Comparison of ENCODE assay signal across 17 cellular contexts in the genomic region with DNA sequence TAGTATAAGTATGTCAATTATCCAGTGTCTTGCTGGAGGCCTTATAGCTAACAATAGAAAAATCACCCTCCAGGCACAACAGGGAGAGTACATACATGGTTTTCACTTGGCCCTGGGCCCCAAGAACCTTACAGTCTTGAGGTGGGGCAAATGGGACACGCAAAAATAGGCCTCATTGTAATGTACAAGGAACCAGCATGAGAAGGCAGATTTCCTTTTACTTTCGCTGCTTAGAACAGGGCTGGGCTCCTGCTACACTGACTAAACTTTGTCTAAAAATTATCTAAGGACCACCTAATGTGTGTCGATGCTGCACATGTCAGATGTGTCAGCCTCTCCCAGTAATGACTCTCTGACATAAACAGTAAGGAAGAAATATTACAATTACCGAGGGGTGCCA.
A peak's percentile ranks its signal among the peaks of the same experiment; 100 is the strongest.
DNase-seq lines count a peak whose midpoint lies in the region; ATAC-seq, FAIRE-seq and TF ChIP-seq lines count a peak whose summit lies in the region.
"Had no signal": no experiment of that assay in that cellular context is flagged by ENCODE, and none has a peak within 500 bp of the region (broad histone marks: within the 10 kb centered on the region; RNA-seq: fewer than 3 reads in every experiment).

No MANE protein-coding gene starts in this region.

- no peak overlapping the region for H4K91ac ChIP-seq in H9 (ENCODE audit: insufficient read length, low read depth, low read length)

- no peak overlapping the region for H3K56ac ChIP-seq in H9 (ENCODE audit: insufficient read length, low read depth, low read length)

- no peak overlapping the region for H3K18ac ChIP-seq in H9 (ENCODE audit: insufficient read length, low read depth, low read length)

- H2AFZ ChIP-seq in parathyroid adenoma, result peak overlapping the region; percentile 25
- H2AFZ ChIP-seq in H9 (ENCODE audit: low read length), result no peak overlapping the region

- H2BK5ac ChIP-seq in H9 (ENCODE audit: insufficient read length, low read length), result no peak overlapping the region

- peaks cover 8% of the 10 kb centered on the region for H3K4me1 Mint-ChIP-seq in MCF 10A (ENCODE audit: insufficient read depth, unreplicated experiment)
- H3K4me1 Mint-ChIP-seq in brain, result peaks cover 80% of the 10 kb centered on the region
- peaks cover 51% of the 10 kb centered on the region for H3K4me1 Mint-ChIP-seq in mesothelial cell of epicardium
- peaks cover 48 to 61% of the 10 kb centered on the region in 2 experiments for H3K4me1 Mint-ChIP-seq in H9
- H3K4me1 Mint-ChIP-seq in activated T-cell treated with anti-CD3 and anti-CD28 coated beads, Interleukin-2, amount 50 U/mL, for 72 hours (ENCODE audit: low read depth), result no peaks in the 10 kb centered on the region

- H3K9me3 ChIP-seq in breast epithelium (no peaks in the 10 kb centered on the region), parathyroid adenoma (ENCODE audit: control insufficient read depth, low read length) (no peaks in the 10 kb centered on the region), H9 (ENCODE audit: control insufficient read depth, low read depth, low read length) (no peaks in the 10 kb centered on the region)

- H3K27ac ChIP-seq in breast epithelium, result peak overlapping the region; percentile 79
- no peak overlapping the region for H3K27ac ChIP-seq in parathyroid adenoma
- no peak overlapping the region for H3K27ac ChIP-seq in H9 (ENCODE audit: insufficient read length, low read depth, low read length)

- H3K9me3 Mint-ChIP-seq in MCF 10A (ENCODE audit: unreplicated experiment) (no peaks in the 10 kb centered on the region), brain (no peaks in the 10 kb centered on the region), mesothelial cell of epicardium (no peaks in the 10 kb centered on the region), H9 (no peaks in the 10 kb centered on the region)
- H3K9me3 Mint-ChIP-seq in activated T-cell treated with anti-CD3 and anti-CD28 coated beads, Interleukin-2, amount 50 U/mL, for 72 hours, result no peaks in the 10 kb centered on the region

- H4K5ac ChIP-seq in H9 (ENCODE audit: insufficient read length, low read depth, low read length), result no peak overlapping the region

- no peaks in the 10 kb centered on the region for H4K20me1 ChIP-seq in H9 (ENCODE audit: control insufficient read depth, insufficient read depth, insufficient read length)

- ATAC-seq in activated T-cell treated with anti-CD3 and anti-CD28 coated beads, Interleukin-2, amount 50 U/mL, for 72 hours (replicated peaks in 1 of 2), result no peak

- H3K79me2 ChIP-seq in parathyroid adenoma (no peaks in the 10 kb centered on the region), H9 (ENCODE audit: insufficient read depth, low read length) (no peaks in the 10 kb centered on the region)

- no peak overlapping the region for H2BK120ac ChIP-seq in H9 (ENCODE audit: low read depth, low read length, poor library complexity, severe bottlenecking)

- no peak overlapping the region for H2BK15ac ChIP-seq in H9 (ENCODE audit: low read depth, low read length)

- H3K4me2 ChIP-seq in parathyroid adenoma (ENCODE audit: low read length), result no peak overlapping the region
- no peak overlapping the region for H3K4me2 ChIP-seq in H9 (ENCODE audit: insufficient read depth, insufficient read length, low read length)

- peaks cover 7% of the 10 kb centered on the region for H3K27me3 Mint-ChIP-seq in MCF 10A (ENCODE audit: insufficient read depth, unreplicated experiment)
- peaks cover 19% of the 10 kb centered on the region for H3K27me3 Mint-ChIP-seq in brain
- peaks cover 15% of the 10 kb centered on the region for H3K27me3 Mint-ChIP-seq in mesothelial cell of epicardium (ENCODE audit: low read depth)
- peaks cover 2% of the 10 kb centered on the region; the same call in 1 of the 2 replicates for H3K27me3 Mint-ChIP-seq in H9 (ENCODE audit: low read depth)
- peaks cover under 1% of the 10 kb centered on the region for H3K27me3 Mint-ChIP-seq in activated T-cell treated with anti-CD3 and anti-CD28 coated beads, Interleukin-2, amount 50 U/mL, for 72 hours (ENCODE audit: low read depth)

- TF ChIP-seq CTCF in breast epithelium (IDR thresholded peaks at IDR 0.05) (no peak), MCF 10A (IDR thresholded peaks at IDR 0.05; ENCODE audit: unreplicated experiment) (no peak), brain (conservative IDR thresholded peaks at IDR 0.05) (no peak), mesothelial cell of epicardium (IDR thresholded peaks at IDR 0.05; ENCODE audit: unreplicated experiment) (no peak), parathyroid adenoma (IDR thresholded peaks at IDR 0.05) (no peak), H9 (conservative IDR thresholded peaks at IDR 0.05) (no peak)

- no peak overlapping the region for H4K8ac ChIP-seq in H9 (replicated peaks; ENCODE audit: insufficient read length, low read depth, low read length)

- FAIRE-seq in RCC 7860 (lab: Jason Lieb, UNC), result no peak

- H3K27ac Mint-ChIP-seq in MCF 10A (ENCODE audit: low read depth, unreplicated experiment), result no peak overlapping the region
- peak overlapping the region in 3 of 5 experiments; percentile 3 to 92 (median 90) for H3K27ac Mint-ChIP-seq in brain
- H3K27ac Mint-ChIP-seq in mesothelial cell of epicardium, result peak overlapping the region; percentile 32
- no peak overlapping the region; a peak in 2 of 7 replicates for H3K27ac Mint-ChIP-seq in H9
- H3K27ac Mint-ChIP-seq in activated T-cell treated with anti-CD3 and anti-CD28 coated beads, Interleukin-2, amount 50 U/mL, for 72 hours, result no peak overlapping the region

- no peaks in the 10 kb centered on the region for H3K23me2 ChIP-seq in H9 (ENCODE audit: insufficient read length, low read depth, low read length, poor library complexity, severe bottlenecking)

- CTCF ChIA-PET in MCF 10A (lab: Yijun Ruan, JAX), result interaction anchor here (0.6 to 0.9 kb wide), 4 partner anchors 8 to 191 kb away, joined by 3 to 5 read pairs (median 4); no protein-coding TSS in a partner anchor

- H2BK20ac ChIP-seq in H9 (ENCODE audit: low read depth, low read length, poor library complexity, severe bottlenecking), result no peak overlapping the region

- no peaks in the 10 kb centered on the region for H3K27me3 ChIP-seq in breast epithelium
- no peaks in the 10 kb centered on the region for H3K27me3 ChIP-seq in parathyroid adenoma (ENCODE audit: control insufficient read depth, insufficient read depth, low read length)
- H3K27me3 ChIP-seq in H9 (ENCODE audit: insufficient read depth, low read length), result no peaks in the 10 kb centered on the region

- no peak overlapping the region for H3K9ac ChIP-seq in parathyroid adenoma
- no peak overlapping the region for H3K9ac ChIP-seq in H9 (ENCODE audit: extremely low read depth, insufficient read length, low read length)

- no CpG with 5 or more reads among the region's 4 CpGs for WGBS in H9 (ENCODE audit: extremely low coverage, insufficient read length, low lambda C conversion rate)

- H3K79me1 ChIP-seq in H9 (ENCODE audit: insufficient read depth, low read depth, low read length, poor library complexity, severe bottlenecking), result no peaks in the 10 kb centered on the region

- no peak overlapping the region for H2AK5ac ChIP-seq in H9 (ENCODE audit: insufficient read length, low read length)

- H3T11ph ChIP-seq in H9 (ENCODE audit: low read length), result no peak overlapping the region

- TF ChIP-seq POLR2A in breast epithelium (IDR thresholded peaks at IDR 0.05), result no peak

- H2BK12ac ChIP-seq in H9 (ENCODE audit: insufficient read length, low read depth, low read length), result no peak overlapping the region

- DNase-seq in breast epithelium (ENCODE audit: low spot score in 2 of 2) (no peak), MCF 10A (ENCODE audit: unreplicated experiment) (no peak), mesothelial cell of epicardium (ENCODE audit: low spot score in 2 of 2, unreplicated experiment in 2 of 2) (no peak), H9 (no peak), RCC 7860 (ENCODE audit: low spot score) (no peak)
- DNase-seq in activated T-cell treated with anti-CD3 and anti-CD28 coated beads, Interleukin-2, amount 50 U/mL, for 72 hours, result no peak
- DNase-seq: 8988T, C1 segment of cervical spinal cord, DMS153, HCEC 1CT, IMR-90, MV-4-11, NCI-H1436, NCI-H2029 treated with DMSO at 0.1 percent for 48 hours, NCI-H510A had no signal

- no peak overlapping the region for H3K14ac ChIP-seq in H9 (ENCODE audit: insufficient read depth, low read length)

- H3K4me3 Mint-ChIP-seq in MCF 10A (ENCODE audit: unreplicated experiment) (no peak overlapping the region), brain (peak overlapping the region in 2 of 5 experiments; percentile 12 to 41), mesothelial cell of epicardium (no peak overlapping the region), H9 (no peak overlapping the region)
- no peak overlapping the region for H3K4me3 Mint-ChIP-seq in activated T-cell treated with anti-CD3 and anti-CD28 coated beads, Interleukin-2, amount 50 U/mL, for 72 hours

- POLR2A ChIA-PET in MCF 10A (lab: Yijun Ruan, JAX), result interaction anchor here (0.7 kb wide), 1 partner anchor 12 kb away, joined by 5 read pairs; no protein-coding TSS in a partner anchor

- H3K36me3 ChIP-seq in breast epithelium, result no peaks in the 10 kb centered on the region
- H3K36me3 ChIP-seq in parathyroid adenoma (ENCODE audit: control insufficient read depth, insufficient read depth, low read length), result no peaks in the 10 kb centered on the region

- H3K4me3 ChIP-seq in breast epithelium (peak overlapping the region in 2 of 3 donors; percentile 26 to 49), parathyroid adenoma (ENCODE audit: low read depth, low read length) (no peak overlapping the region)

- no TSS peak for BruUV-seq in MCF 10A (replicated peaks; lab: Mats Ljungman, UMichigan)

- H3K4ac ChIP-seq in H9 (ENCODE audit: low read depth, low read length), result no peak overlapping the region

- H3K4me1 ChIP-seq in breast epithelium (peaks cover 0 to 9% of the 10 kb centered on the region in 2 donors), parathyroid adenoma (peaks cover 12% of the 10 kb centered on the region), H9 (ENCODE audit: insufficient read depth, low read length) (peaks cover 4% of the 10 kb centered on the region)

- no peak overlapping the region for H3K23ac ChIP-seq in H9 (ENCODE audit: insufficient read length, low read depth, low read length)

- no peaks in the 10 kb centered on the region for H3K36me3 Mint-ChIP-seq in MCF 10A (ENCODE audit: insufficient read depth, unreplicated experiment)
- H3K36me3 Mint-ChIP-seq in brain, result no peaks in the 10 kb centered on the region
- H3K36me3 Mint-ChIP-seq in mesothelial cell of epicardium, result no peaks in the 10 kb centered on the region
- no peaks in the 10 kb centered on the region for H3K36me3 Mint-ChIP-seq in H9 (ENCODE audit: insufficient read depth in 1 of 3, low read depth in 3 of 3)
- H3K36me3 Mint-ChIP-seq in activated T-cell treated with anti-CD3 and anti-CD28 coated beads, Interleukin-2, amount 50 U/mL, for 72 hours (ENCODE audit: insufficient read depth in 2 of 2), result peaks cover 0 to 2% of the 10 kb centered on the region in 2 donors

- intact Hi-C loops in breast epithelium (cut with DNase I; ENCODE audit: low total_unique reads), result no loop called here
- intact Hi-C loops in MCF 10A (cut with micrococcal nuclease), result no loop called here

Comparison
In these comparisons a context has a peak if more than half of its experiments do, and no peak if none do; other contexts are left out.
1. H3K27ac ChIP-seq: peak in breast epithelium (2 of 2); none in parathyroid adenoma (single experiment) and H9 (single experiment).
2. H3K27ac Mint-ChIP-seq: peak in brain (3 of 5) and mesothelial cell of epicardium (single experiment); none in MCF 10A (single experiment), H9 (0 of 3) and activated T-cell treated with anti-CD3 and anti-CD28 coated beads, Interleukin-2, amount 50 U/mL, for 72 hours (single experiment).